Comparison of ENCODE assay signal across 19 cellular contexts in the genomic region with DNA sequence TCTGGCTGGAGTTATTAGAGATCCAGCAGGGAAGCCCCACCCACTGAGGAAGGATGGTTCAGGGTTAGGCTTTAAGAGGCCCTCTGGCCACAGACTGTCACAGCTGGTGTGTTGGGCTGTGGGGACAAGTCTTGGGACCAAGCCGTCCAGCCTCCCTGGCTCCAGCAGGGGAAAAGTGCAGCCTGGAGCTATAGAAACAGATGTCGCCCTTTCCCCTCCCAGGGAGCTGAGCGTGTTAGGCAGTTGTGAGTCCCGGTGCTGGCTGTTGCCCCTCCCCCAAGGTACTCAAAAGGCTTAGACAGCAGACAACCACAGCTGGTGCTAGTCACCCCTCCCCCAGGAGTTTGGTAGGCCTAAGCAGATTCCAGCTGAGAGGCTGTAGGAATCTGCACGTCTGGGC.
A peak's percentile ranks its signal among the peaks of the same experiment; 100 is the strongest.
DNase-seq lines count a peak whose midpoint lies in the region; TF ChIP-seq lines count a peak whose summit lies in the region.
"Had no signal": no experiment of that assay in that cellular context is flagged by ENCODE, and none has a peak within 500 bp of the region (broad histone marks: within the 10 kb centered on the region; RNA-seq: fewer than 3 reads in every experiment).

No MANE protein-coding gene starts in this region.

- H3K27ac Mint-ChIP-seq in glutamatergic neuron (ENCODE audit: unreplicated experiment): no peak overlapping the region

- H4K91ac ChIP-seq in trophoblast cell (ENCODE audit: low read depth, low read length): no peak overlapping the region

- H3K9me3 ChIP-seq in trophoblast cell (ENCODE audit: insufficient read depth, low read depth, low read length) (no peaks in the 10 kb centered on the region), testis (no peaks in the 10 kb centered on the region)

- no peak overlapping the region for H2BK5ac ChIP-seq in trophoblast cell (ENCODE audit: low read depth, low read length, poor library complexity)

- DNase-seq in NCI-H1694 (lab: John Stamatoyannopoulos, UW) (peak; percentile 4), NCI-H1694 treated with DMSO at 0.1 percent for 48 hours (lab: John Stamatoyannopoulos, UW) (no peak), NCI-H69 (lab: John Stamatoyannopoulos, UW) (peak; percentile 88), glutamatergic neuron (peak; percentile 66), trophoblast cell (no peak), testis (no peak), anterior cingulate cortex (lab: John Stamatoyannopoulos, UW) (no peak), cerebellar nuclear complex (lab: John Stamatoyannopoulos, UW) (no peak)
- DNase-seq: 8988T; activated CD4-positive, alpha-beta T cell treated with anti-CD3 and anti-CD28 coated beads, Interleukin-2, amount 50 U/mL, for 48 hours; activated gamma-delta T cell treated with Interleukin-2 at 50 U/mL for 16 hours; AML-193; heart right ventricle; KBM-7; NCI-H2029 treated with DMSO at 0.1 percent for 48 hours; NCI-H774; occipital lobe; stimulated activated CD8-positive, alpha-beta memory T cell treated with anti-CD3 and anti-CD28 coated beads, Interleukin-4, amount 100 ng/mL, for 48 hours had no signal

- H3K36me3 ChIP-seq in trophoblast cell (ENCODE audit: control insufficient read depth in 1 of 2, insufficient read depth in 2 of 2, low read length in 2 of 2): no peaks in the 10 kb centered on the region
- no peaks in the 10 kb centered on the region for H3K36me3 ChIP-seq in testis (ENCODE audit: low read depth, missing control alignments)
- H3K36me3 ChIP-seq: heart right ventricle had no signal

- peaks cover 13% of the 10 kb centered on the region for H3K9me3 Mint-ChIP-seq in glutamatergic neuron (ENCODE audit: unreplicated experiment)

- no peak overlapping the region for H4K12ac ChIP-seq in trophoblast cell (ENCODE audit: low read depth, low read length)

- no peaks in the 10 kb centered on the region for H3K79me2 ChIP-seq in trophoblast cell (ENCODE audit: control insufficient read depth, insufficient read depth, low read length, poor library complexity)

- no CpG with 5 or more reads among the region's 5 CpGs for WGBS in trophoblast cell (ENCODE audit: extremely low coverage, insufficient coverage, insufficient read length)
- 42 to 61% methylated on average over 3 to 5 of the region's 5 CpGs for WGBS in testis, 2 donors

- peaks cover 36% of the 10 kb centered on the region for H3K36me3 Mint-ChIP-seq in glutamatergic neuron (ENCODE audit: unreplicated experiment)

- H3K4me2 ChIP-seq in trophoblast cell (ENCODE audit: low read length): no peak overlapping the region

- intact Hi-C loops in testis (cut with DNase I; ENCODE audit: low total_unique reads): no loop called here

- H3K4me3 ChIP-seq in trophoblast cell (ENCODE audit: low read depth, low read length) (no peak overlapping the region), testis (no peak overlapping the region)
- H3K4me3 ChIP-seq: heart right ventricle, lung had no signal

- H3K9ac ChIP-seq in trophoblast cell (ENCODE audit: low read length): no peak overlapping the region

- H3K4me3 Mint-ChIP-seq in glutamatergic neuron (ENCODE audit: unreplicated experiment): no peak overlapping the region

- H3K79me1 ChIP-seq in trophoblast cell (ENCODE audit: low read length): peaks cover 2% of the 10 kb centered on the region

- peak overlapping the region; percentile 11 for H4K8ac ChIP-seq in trophoblast cell (ENCODE audit: low read depth, low read length)

- no peak overlapping the region for H2BK120ac ChIP-seq in trophoblast cell (ENCODE audit: insufficient read depth, low read length, poor library complexity)

- TF ChIP-seq POLR2A in testis (IDR thresholded peaks at IDR 0.05): no peak

- H3K27ac ChIP-seq in trophoblast cell (ENCODE audit: low read depth, low read length) (no peak overlapping the region), testis (no peak overlapping the region)
- H3K27ac ChIP-seq: heart right ventricle had no signal

- H3K23ac ChIP-seq in trophoblast cell (ENCODE audit: low read length): no peak overlapping the region

- no peak overlapping the region for H2AFZ ChIP-seq in trophoblast cell (ENCODE audit: insufficient read depth, low read length, poor library complexity)

- H2BK12ac ChIP-seq in trophoblast cell (ENCODE audit: low read length): no peak overlapping the region

- H3K27me3 ChIP-seq in trophoblast cell (ENCODE audit: insufficient read depth, low read length) (no peaks in the 10 kb centered on the region), testis (no peaks in the 10 kb centered on the region)
- H3K27me3 ChIP-seq: heart right ventricle had no signal

- peaks cover 2% of the 10 kb centered on the region for H3K27me3 Mint-ChIP-seq in glutamatergic neuron (ENCODE audit: unreplicated experiment)

- no peak overlapping the region for H2AK5ac ChIP-seq in trophoblast cell (ENCODE audit: low read length)

- no peak overlapping the region for H3K14ac ChIP-seq in trophoblast cell (ENCODE audit: low read length)

- peaks cover 5 to 8% of the 10 kb centered on the region in 2 experiments for H3K4me1 ChIP-seq in trophoblast cell (ENCODE audit: control insufficient read depth in 1 of 2, insufficient read depth in 2 of 2, low read length in 2 of 2)
- H3K4me1 ChIP-seq in testis: no peaks in the 10 kb centered on the region
- H3K4me1 ChIP-seq: heart right ventricle had no signal

- no peak overlapping the region for H3K4ac ChIP-seq in trophoblast cell (ENCODE audit: low read depth, low read length)

- no peak for TF ChIP-seq CTCF in glutamatergic neuron (IDR thresholded peaks at IDR 0.05; ENCODE audit: partially characterized antibody, unreplicated experiment)
- no peak for TF ChIP-seq CTCF in testis (IDR thresholded peaks at IDR 0.05)

- H3K18ac ChIP-seq in trophoblast cell (ENCODE audit: low read length): no peak overlapping the region

- peaks cover 6% of the 10 kb centered on the region for H3K4me1 Mint-ChIP-seq in glutamatergic neuron (ENCODE audit: low read depth, unreplicated experiment)

Comparison
In these comparisons a context has a peak if more than half of its experiments do, and no peak if none do; other contexts are left out.
1. DNase-seq: peak in NCI-H1694 (single experiment), NCI-H69 (single experiment) and glutamatergic neuron (single experiment); none in NCI-H1694 treated with DMSO at 0.1 percent for 48 hours (single experiment), trophoblast cell (0 of 2), testis (single experiment), anterior cingulate cortex (0 of 58) and cerebellar nuclear complex (0 of 2).